23 cellular contexts compared by ENCODE assay signal in the genomic region with DNA sequence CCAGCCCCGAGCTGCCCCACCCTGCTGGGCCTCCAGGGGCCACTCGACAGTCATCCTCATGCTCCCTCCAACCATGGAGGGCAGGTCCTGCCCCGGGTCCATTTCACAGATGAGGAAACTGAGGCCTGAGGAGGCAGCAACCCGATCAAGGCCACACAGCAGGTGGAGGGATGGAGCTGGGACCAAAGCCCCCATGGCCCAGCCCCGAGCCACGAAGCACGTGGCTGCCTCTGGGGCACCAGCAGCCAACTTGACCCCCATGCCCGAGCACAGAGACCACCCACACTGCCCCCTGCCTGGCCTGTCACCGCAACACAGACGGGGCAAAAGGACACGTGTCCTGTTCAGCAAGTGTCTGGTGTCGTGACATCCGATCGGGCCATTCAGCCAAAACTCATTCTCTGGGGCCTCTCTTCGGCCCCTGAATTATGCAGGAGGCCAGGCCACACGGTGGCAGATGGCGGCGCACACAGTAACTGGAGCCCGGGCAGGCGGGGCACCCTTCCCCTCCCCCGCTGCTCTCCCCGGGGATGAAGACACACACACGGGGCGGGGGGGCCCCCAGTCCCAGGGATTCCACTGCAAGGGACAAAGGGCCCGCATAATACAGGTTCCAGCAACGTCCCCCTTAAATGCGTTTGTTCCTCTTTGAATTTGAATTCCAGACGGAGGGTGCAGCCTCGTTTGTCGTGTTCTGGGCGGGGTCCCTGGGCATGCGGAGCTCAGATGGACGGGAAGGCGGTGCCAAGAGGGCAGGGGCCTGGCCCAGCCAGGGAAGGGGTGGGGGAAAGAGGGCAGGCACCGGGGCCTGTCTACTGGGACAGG. TPM values are rescaled to one million over a fixed set of nuclear protein-coding genes. Genes with fewer than 3 reads are reported as not detected.
DNase-seq lines count a peak whose midpoint lies in the region; ATAC-seq and TF ChIP-seq lines count a peak whose summit lies in the region.
"Had no signal": no experiment of that assay in that cellular context is flagged by ENCODE, and none has a peak within 500 bp of the region (broad histone marks: within the 10 kb centered on the region; RNA-seq: fewer than 3 reads in every experiment).

No MANE protein-coding gene starts in this region.

- WGBS in endodermal cell (ENCODE audit: insufficient coverage in 1 of 2, insufficient read length in 1 of 2), 2 experiments: 69 to 76% methylated on average over 25 to 35 of the region's 35 CpGs

- H3K4me3 Mint-ChIP-seq in endodermal cell: no peak overlapping the region
- H3K4me3 Mint-ChIP-seq: activated CD4-positive, alpha-beta T cell treated with anti-CD3 and anti-CD28 coated beads for 36 hours; activated naive CD4-positive, alpha-beta T cell treated with anti-CD3 and anti-CD28 coated beads, Interleukin-2, amount 50 U/mL, for 24 hours; activated T-helper 1 cell treated with anti-CD3 and anti-CD28 coated beads, Interleukin-12 subunit alpha, Interleukin-12 subunit beta, Interleukin-2, Interleukin-4 antibody, amounts not matched to agents 30 ng/mL and 10 ng/mL and 1 ng/mL, durations not matched to agents 14 hours and 24 hours and 36 hours had no signal

- H3K4me1 ChIP-seq in endodermal cell (ENCODE audit: control insufficient read depth, insufficient read depth, low read length) (no peaks in the 10 kb centered on the region), skeletal muscle satellite cell (ENCODE audit: control insufficient read depth, insufficient read depth, low read length) (no peaks in the 10 kb centered on the region), lower lobe of right lung (no peaks in the 10 kb centered on the region)
- H3K4me1 ChIP-seq: HAP-1 had no signal

- H3K4me3 ChIP-seq in endodermal cell (ENCODE audit: low read length): no peak overlapping the region
- no peak overlapping the region for H3K4me3 ChIP-seq in skeletal muscle satellite cell (ENCODE audit: low read length)
- H3K4me3 ChIP-seq in lower lobe of right lung: no peak overlapping the region
- H3K4me3 ChIP-seq: HAP-1 had no signal

- no peaks in the 10 kb centered on the region for H3K9me3 Mint-ChIP-seq in endodermal cell
- H3K9me3 Mint-ChIP-seq: activated naive CD4-positive, alpha-beta T cell treated with anti-CD3 and anti-CD28 coated beads, Interleukin-2, amount 50 U/mL, for 24 hours; activated T-helper 1 cell treated with anti-CD3 and anti-CD28 coated beads, Interleukin-12 subunit alpha, Interleukin-12 subunit beta, Interleukin-2, Interleukin-4 antibody, amounts not matched to agents 30 ng/mL and 10 ng/mL and 1 ng/mL, durations not matched to agents 14 hours and 24 hours and 36 hours had no signal

- H3K9ac ChIP-seq in endodermal cell (ENCODE audit: extremely low read depth, low read length, poor library complexity, severe bottlenecking) (no peak overlapping the region), skeletal muscle satellite cell (ENCODE audit: low read depth, low read length) (no peak overlapping the region)

- H3K27me3 ChIP-seq in endodermal cell (ENCODE audit: control insufficient read depth, insufficient read depth, low read length, poor library complexity, severe bottlenecking) (no peaks in the 10 kb centered on the region), skeletal muscle satellite cell (ENCODE audit: control insufficient read depth, insufficient read depth, low read length) (peaks cover 44% of the 10 kb centered on the region), lower lobe of right lung (ENCODE audit: low read depth) (peaks cover 50% of the 10 kb centered on the region)

- no peak overlapping the region for H3K27ac Mint-ChIP-seq in endodermal cell
- H3K27ac Mint-ChIP-seq: activated CD4-positive, alpha-beta T cell treated with anti-CD3 and anti-CD28 coated beads for 36 hours; activated naive CD4-positive, alpha-beta T cell treated with anti-CD3 and anti-CD28 coated beads, Interleukin-2, amount 50 U/mL, for 24 hours; activated T-helper 1 cell treated with anti-CD3 and anti-CD28 coated beads, Interleukin-12 subunit alpha, Interleukin-12 subunit beta, Interleukin-2, Interleukin-4 antibody, amounts not matched to agents 30 ng/mL and 10 ng/mL and 1 ng/mL, durations not matched to agents 14 hours and 24 hours and 36 hours had no signal

- no peaks in the 10 kb centered on the region for H3K36me3 Mint-ChIP-seq in endodermal cell (ENCODE audit: low read depth)
- H3K36me3 Mint-ChIP-seq: activated naive CD4-positive, alpha-beta T cell treated with anti-CD3 and anti-CD28 coated beads, Interleukin-2, amount 50 U/mL, for 24 hours had no signal

- H3K36me3 ChIP-seq in endodermal cell (ENCODE audit: control insufficient read depth, insufficient read depth, low read length) (no peaks in the 10 kb centered on the region), skeletal muscle satellite cell (ENCODE audit: insufficient read depth, low read length) (no peaks in the 10 kb centered on the region), lower lobe of right lung (no peaks in the 10 kb centered on the region)
- H3K36me3 ChIP-seq: HAP-1 had no signal

- peak overlapping the region; percentile 20 for H3K4me2 ChIP-seq in skeletal muscle satellite cell (ENCODE audit: low read length)

- peak; percentile 71 for DNase-seq in NCI-H82 (lab: John Stamatoyannopoulos, UW)
- no peak for DNase-seq in NCI-H82 treated with DMSO at 0.1 percent for 48 hours (lab: John Stamatoyannopoulos, UW; ENCODE audit: unreplicated experiment)
- DNase-seq in NCI-H510A treated with DMSO at 0.1 percent for 48 hours (lab: John Stamatoyannopoulos, UW): peak; percentile 79
- DNase-seq in endodermal cell: no peak
- no peak for DNase-seq in epidermal melanocyte (ENCODE audit: insufficient read length, low spot score)
- DNase-seq in activated T-cell treated with anti-CD3 and anti-CD28 coated beads, Interleukin-2, amount 50 U/mL, for 1 hour: no peak
- no peak for DNase-seq in lower lobe of right lung
- DNase-seq: activated CD4-positive, alpha-beta T cell treated with anti-CD3 and anti-CD28 coated beads for 36 hours; aorta; C1 segment of cervical spinal cord; foreskin fibroblast; NCI-H1436 treated with DMSO at 0.1 percent for 48 hours; NCI-H345; occipital lobe; stimulated activated CD4-positive, alpha-beta T cell treated with anti-CD3 and anti-CD28 coated beads, Interleukin-15, amount 100 ng/mL, for 24 hours had no signal

- no peaks in the 10 kb centered on the region for H3K27me3 Mint-ChIP-seq in endodermal cell (ENCODE audit: insufficient read depth)
- H3K27me3 Mint-ChIP-seq: activated naive CD4-positive, alpha-beta T cell treated with anti-CD3 and anti-CD28 coated beads, Interleukin-2, amount 50 U/mL, for 24 hours had no signal

- H3K9me3 ChIP-seq in endodermal cell (ENCODE audit: control insufficient read depth, low read length): no peaks in the 10 kb centered on the region
- H3K9me3 ChIP-seq in skeletal muscle satellite cell (replicated peaks; ENCODE audit: low read length): no peaks in the 10 kb centered on the region
- H3K9me3 ChIP-seq in lower lobe of right lung: no peaks in the 10 kb centered on the region
- H3K9me3 ChIP-seq: HAP-1 had no signal

- no peak for TF ChIP-seq CTCF in endodermal cell (conservative IDR thresholded peaks at IDR 0.05)
- no peak for TF ChIP-seq CTCF in lower lobe of right lung (IDR thresholded peaks at IDR 0.05)

- H3K27ac ChIP-seq in endodermal cell (ENCODE audit: low read depth, low read length): peak overlapping the region; percentile 57
- H3K27ac ChIP-seq in lower lobe of right lung: no peak overlapping the region

- intact Hi-C loops in lower lobe of right lung (cut with DNase I): no loop called here

- peaks cover 6% of the 10 kb centered on the region for H3K4me1 Mint-ChIP-seq in endodermal cell
- H3K4me1 Mint-ChIP-seq: activated CD4-positive, alpha-beta T cell treated with anti-CD3 and anti-CD28 coated beads for 36 hours; activated naive CD4-positive, alpha-beta T cell treated with anti-CD3 and anti-CD28 coated beads, Interleukin-2, amount 50 U/mL, for 24 hours had no signal

- ATAC-seq in lower lobe of right lung: no peak
- ATAC-seq: activated CD4-positive, alpha-beta T cell treated with anti-CD3 and anti-CD28 coated beads for 36 hours had no signal

RNA-seq across cellular contexts. Expression of gene TMEM250, which starts 29.4 kb away (rescaled TPM):
- 10 to 100 TPM; 56.4 to 58.4 TPM for total RNA-seq in endodermal cell
- 28.9 TPM for polyA plus RNA-seq in endodermal cell (2013, experiment 1 of 2)
- polyA plus RNA-seq in endodermal cell (2013, experiment 2 of 2): 28.8 TPM
- 39.0 and 51.5 TPM in 2 replicates for total RNA-seq in skeletal muscle satellite cell (2012; rRNA removed)
- total RNA-seq in lower lobe of right lung: 31.2 TPM

RNA-seq across cellular contexts. Expression of gene NACC2, which starts 53.0 kb away (rescaled TPM):
- total RNA-seq in endodermal cell: 10 to 100 TPM; 12.4 to 16.7 TPM
- 6.4 TPM for polyA plus RNA-seq in endodermal cell (2013, experiment 1 of 2)
- 6.8 TPM for polyA plus RNA-seq in endodermal cell (2013, experiment 2 of 2)
- total RNA-seq in skeletal muscle satellite cell (2012; rRNA removed): 19.9 and 20.0 TPM in 2 replicates
- total RNA-seq in lower lobe of right lung: 27.0 TPM

RNA-seq across cellular contexts. Expression of gene LHX3, which starts 56.8 kb away (rescaled TPM):
- total RNA-seq in endodermal cell (not detected), lower lobe of right lung (not detected)
- polyA plus RNA-seq in endodermal cell (2013, experiment 1 of 2): 0.11 TPM
- not detected for polyA plus RNA-seq in endodermal cell (2013, experiment 2 of 2)
- total RNA-seq in skeletal muscle satellite cell (2012; rRNA removed): not detected in 2 replicates
- total RNA-seq: activated CD4-positive, alpha-beta T cell treated with anti-CD3 and anti-CD28 coated beads for 36 hours; activated T-helper 1 cell treated with anti-CD3 and anti-CD28 coated beads, Interleukin-12 subunit alpha, Interleukin-12 subunit beta, Interleukin-2, Interleukin-4 antibody, amounts not matched to agents 30 ng/mL and 10 ng/mL and 1 ng/mL, durations not matched to agents 14 hours and 24 hours and 36 hours; aorta; epithelial cell of proximal tubule; M059J; mucosa of gallbladder; occipital lobe; urinary bladder had no signal
- polyA plus RNA-seq: aorta, urinary bladder had no signal

Comparison
In these comparisons a context has a peak if more than half of its experiments do, and no peak if none do; other contexts are left out.
1. DNase-seq: peak in NCI-H82 (single experiment) and NCI-H510A treated with DMSO at 0.1 percent for 48 hours (single experiment); none in NCI-H82 treated with DMSO at 0.1 percent for 48 hours (single experiment), endodermal cell (single experiment), epidermal melanocyte (single experiment), activated T-cell treated with anti-CD3 and anti-CD28 coated beads, Interleukin-2, amount 50 U/mL, for 1 hour (single experiment) and lower lobe of right lung (single experiment).